Comparison of ENCODE assay signal across 16 cellular contexts in the genomic region with DNA sequence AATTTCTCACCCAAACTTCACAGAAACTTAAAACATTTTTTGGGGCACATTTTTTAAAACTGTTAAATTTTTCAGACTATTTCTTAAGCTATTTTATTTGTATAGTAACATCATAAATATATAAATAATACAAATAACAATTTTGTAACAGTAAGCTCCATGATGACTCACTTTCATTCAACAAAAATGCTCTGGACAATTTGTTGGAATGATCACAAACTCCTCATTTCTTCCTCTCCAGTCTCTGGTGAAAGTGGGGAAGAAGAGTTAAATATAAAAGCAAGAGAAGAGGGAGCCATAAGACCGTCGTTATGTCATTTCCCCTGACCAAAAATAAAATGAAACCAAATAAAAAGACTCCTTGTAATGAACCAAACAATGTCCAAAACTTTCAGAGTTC.
"Had no signal": no experiment of that assay in that cellular context is flagged by ENCODE, and none has a peak within 500 bp of the region (broad histone marks: within the 10 kb centered on the region; RNA-seq: fewer than 3 reads in every experiment).

No MANE protein-coding gene starts in this region.

- H3K4me2 ChIP-seq: smooth muscle cell had no signal

- H3K36me3 ChIP-seq: right atrium auricular region, tibial nerve, vagina had no signal

- H3K4me3 Mint-ChIP-seq: activated CD4-positive, alpha-beta memory T cell treated with anti-CD3 and anti-CD28 coated beads for 36 hours had no signal

- H3K4me1 ChIP-seq: right atrium auricular region, tibial nerve, vagina had no signal

- DNase-seq: activated CD4-positive, alpha-beta memory T cell treated with anti-CD3 and anti-CD28 coated beads for 36 hours; activated gamma-delta T cell treated with Interleukin-2 at 50 U/mL for 16 hours; activated T-cell treated with anti-CD3 and anti-CD28 coated beads, Interleukin-2, amount 50 U/mL, for 48 hours; central memory CD4-positive, alpha-beta T cell; cortex of kidney; effector CD8-positive, alpha-beta T cell; left cardiac atrium; midbrain; posterior cingulate gyrus; T1000 had no signal

- ATAC-seq: left cardiac atrium had no signal

- H3K27ac Mint-ChIP-seq: activated CD4-positive, alpha-beta memory T cell treated with anti-CD3 and anti-CD28 coated beads for 36 hours had no signal

- H3K27ac ChIP-seq: right atrium auricular region, tibial nerve, vagina, VCaP had no signal

- H3K27me3 Mint-ChIP-seq: activated CD4-positive, alpha-beta memory T cell treated with anti-CD3 and anti-CD28 coated beads for 36 hours had no signal

- H3K9me3 ChIP-seq: right atrium auricular region, vagina had no signal

- H3K36me3 Mint-ChIP-seq: activated CD4-positive, alpha-beta memory T cell treated with anti-CD3 and anti-CD28 coated beads for 36 hours had no signal

- H3K27me3 ChIP-seq: right atrium auricular region, tibial nerve, vagina had no signal

- H3K4me3 ChIP-seq: lung, right atrium auricular region, smooth muscle cell, tibial nerve, vagina had no signal
